Comparison of ENCODE assay signal across 11 cellular contexts in genomic region chr18:79519751-79520472, GRCh38.
A peak's percentile ranks its signal among the peaks of the same experiment; 100 is the strongest.
DNase-seq lines count a peak whose midpoint lies in the region; ATAC-seq lines count a peak whose summit lies in the region.
"Had no signal": no experiment of that assay in that cellular context is flagged by ENCODE, and none has a peak within 500 bp of the region (broad histone marks: within the 10 kb centered on the region; RNA-seq: fewer than 3 reads in every experiment).

No MANE protein-coding gene starts in this region.

- DNase-seq in activated T-cell treated with anti-CD3 and anti-CD28 coated beads for 48 hours (ENCODE audit: low read depth) (peak; percentile 63), Right ventricle myocardium superior (no peak), NCI-H774 (lab: John Stamatoyannopoulos, UW) (no peak), cerebellar nuclear complex (lab: John Stamatoyannopoulos, UW) (no peak)
- peak; percentile 32 for DNase-seq in stimulated activated CD4-positive, alpha-beta T cell treated with anti-CD3 and anti-CD28 coated beads, Interleukin-2, amount 100 ng/mL, for 4 hours (ENCODE audit: low read depth)
- DNase-seq: nucleus accumbens, SIG-M5 had no signal

- intact Hi-C loops in Right ventricle myocardium superior (cut with DNase I), result no loop called here

- peak; percentile 31 for ATAC-seq in HG03159 (IDR thresholded peaks at IDR 0.05; ENCODE audit: unreplicated experiment)
- peak; percentile 33 for ATAC-seq in Right ventricle myocardium superior (ENCODE audit: poor library complexity)
- ATAC-seq in HG03460 (IDR thresholded peaks at IDR 0.05; ENCODE audit: unreplicated experiment), result no peak
- ATAC-seq in HG03469 (IDR thresholded peaks at IDR 0.05; ENCODE audit: unreplicated experiment), result no peak
- ATAC-seq: GM12878 had no signal

Comparison
In these comparisons a context has a peak if more than half of its experiments do, and no peak if none do; other contexts are left out.
1. ATAC-seq: peak in HG03159 (single experiment) and Right ventricle myocardium superior (single experiment); none in HG03460 (single experiment) and HG03469 (single experiment).
2. DNase-seq: peak in activated T-cell treated with anti-CD3 and anti-CD28 coated beads for 48 hours (single experiment) and stimulated activated CD4-positive, alpha-beta T cell treated with anti-CD3 and anti-CD28 coated beads, Interleukin-2, amount 100 ng/mL, for 4 hours (single experiment); none in Right ventricle myocardium superior (single experiment), NCI-H774 (single experiment) and cerebellar nuclear complex (0 of 2).